11 cellular contexts compared by ENCODE assay signal in the genomic region with DNA sequence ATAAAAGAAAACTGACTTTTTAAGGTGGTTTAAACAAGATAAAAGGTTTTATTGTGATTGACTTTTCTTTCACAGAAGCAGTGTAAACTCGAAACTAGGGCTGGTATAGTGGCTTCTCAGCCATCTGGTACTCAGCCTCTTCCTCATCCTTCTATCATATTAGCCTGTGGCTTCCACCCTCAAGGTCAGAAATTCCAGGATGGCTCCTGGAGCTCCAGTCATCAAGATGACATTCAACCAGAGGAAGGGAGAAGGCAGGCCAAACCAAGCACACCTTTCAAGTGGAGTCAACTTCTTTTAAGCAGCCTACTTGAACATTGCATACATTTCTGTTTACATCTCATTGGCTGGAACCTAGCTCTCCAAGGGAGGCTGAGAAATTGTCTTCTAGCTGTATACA. TPM values are rescaled to one million over a fixed set of nuclear protein-coding genes. Genes with fewer than 3 reads are reported as not detected.
DNase-seq lines count a peak whose midpoint lies in the region; ATAC-seq and TF ChIP-seq lines count a peak whose summit lies in the region.
"Had no signal": no experiment of that assay in that cellular context is flagged by ENCODE, and none has a peak within 500 bp of the region (broad histone marks: within the 10 kb centered on the region; RNA-seq: fewer than 3 reads in every experiment).

No MANE protein-coding gene starts in this region.

- no peak for TF ChIP-seq CTCF in dorsolateral prefrontal cortex (IDR thresholded peaks at IDR 0.05 in 54 of 56, conservative IDR thresholded peaks at IDR 0.05 in 2 of 56; ENCODE audit: low read depth in 1 of 56, partially characterized antibody in 56 of 56)
- no peak for TF ChIP-seq CTCF in osteocyte (IDR thresholded peaks at IDR 0.05)
- no peak for TF ChIP-seq CTCF in Caco-2 (IDR thresholded peaks at IDR 0.05; ENCODE audit: insufficient read depth in 1 of 2, low read depth in 1 of 2, low read length in 1 of 2, severe bottlenecking in 1 of 2, unreplicated experiment in 1 of 2)

- peaks cover 2% of the 10 kb centered on the region for H3K36me3 Mint-ChIP-seq in IgD-negative memory B cell
- H3K36me3 Mint-ChIP-seq in osteocyte (ENCODE audit: unreplicated experiment) = peaks cover 2% of the 10 kb centered on the region
- no peaks in the 10 kb centered on the region for H3K36me3 Mint-ChIP-seq in Caco-2 (ENCODE audit: insufficient read depth, unreplicated experiment)

- H3K4me1 ChIP-seq in ACC112 (ENCODE audit: control insufficient read depth, insufficient read depth, low read length, unreplicated experiment) = peaks cover 39% of the 10 kb centered on the region
- H3K4me1 ChIP-seq in Caco-2 = peaks cover 16% of the 10 kb centered on the region

- intact Hi-C loops in dorsolateral prefrontal cortex (cut with DNase I) = loop anchor here in 1 of 2 donors (5.0 kb wide), 1 partner anchor 276 kb away; no protein-coding TSS in a partner anchor
- intact Hi-C loops in Caco-2 (cut with micrococcal nuclease; ENCODE audit: unreplicated experiment) = no loop called here

- H3K27me3 Mint-ChIP-seq in IgD-negative memory B cell (no peaks in the 10 kb centered on the region), osteocyte (ENCODE audit: unreplicated experiment) (no peaks in the 10 kb centered on the region), Caco-2 (ENCODE audit: insufficient read depth, unreplicated experiment) (no peaks in the 10 kb centered on the region)

- POLR2A ChIA-PET in HEK293T (lab: Yijun Ruan, JAX) (interaction anchor here (0.6 to 3.3 kb wide), 5 partner anchors 10 to 272 kb away, joined by 3 to 34 read pairs (median 4); partner anchors contain the start of gene TLNRD1), Caco-2 (lab: Charles Lee) (no interaction called here)

- H3K4me1 Mint-ChIP-seq in IgD-negative memory B cell (peaks cover 31 to 43% (median 31%) of the 10 kb centered on the region in 3 donors), osteocyte (ENCODE audit: unreplicated experiment) (peaks cover 43% of the 10 kb centered on the region), Caco-2 (ENCODE audit: low read depth, unreplicated experiment) (peaks cover 15% of the 10 kb centered on the region)

- DNase-seq in dorsolateral prefrontal cortex = no peak
- DNase-seq in osteocyte (ENCODE audit: extremely low spot score, unreplicated experiment) = no peak
- DNase-seq in HEK293T (ENCODE audit: extremely low spot score) = no peak
- DNase-seq in NCI-H69 (lab: John Stamatoyannopoulos, UW) = no peak
- DNase-seq in Caco-2 = no peak
- DNase-seq: activated CD8-positive, alpha-beta memory T cell treated with anti-CD3 and anti-CD28 coated beads, Interleukin-2, amount 50 U/mL, for 48 hours; NCI-H510A treated with DMSO at 0.1 percent for 48 hours had no signal

- H3K4me3 ChIP-seq in ACC112 (ENCODE audit: low read depth, low read length) = peak overlapping the region; percentile 73
- peak overlapping the region in 18 of 59 donors; percentile 7 to 95 (median 92) for H3K4me3 ChIP-seq in dorsolateral prefrontal cortex
- no peak overlapping the region for H3K4me3 ChIP-seq in Caco-2 (ENCODE audit: low read depth, low read length)

- no peaks in the 10 kb centered on the region for H3K27me3 ChIP-seq in ACC112 (ENCODE audit: insufficient read depth, low read length)
- no peaks in the 10 kb centered on the region for H3K27me3 ChIP-seq in dorsolateral prefrontal cortex
- no peaks in the 10 kb centered on the region for H3K27me3 ChIP-seq in Caco-2 (replicated peaks; ENCODE audit: control insufficient read depth, insufficient read depth, low read length)

- no peaks in the 10 kb centered on the region for H3K9me3 ChIP-seq in Caco-2

- H3K27ac Mint-ChIP-seq in IgD-negative memory B cell (peak overlapping the region in 1 of 3 donors; percentile 29), osteocyte (ENCODE audit: unreplicated experiment) (peak overlapping the region; percentile 7), Caco-2 (ENCODE audit: unreplicated experiment) (no peak overlapping the region)

- H3K79me2 ChIP-seq in ACC112 (ENCODE audit: control insufficient read depth, insufficient read depth, low read length, unreplicated experiment) = peaks cover 34% of the 10 kb centered on the region

- CTCF ChIA-PET in HEK293T (lab: Yijun Ruan, JAX) (interaction anchor here (0.7 to 3.0 kb wide), 4 partner anchors 11 to 275 kb away, joined by 3 to 14 read pairs (median 4); no protein-coding TSS in a partner anchor), Caco-2 (lab: Charles Lee) (no interaction called here)

- H3K4me3 Mint-ChIP-seq in IgD-negative memory B cell (peak overlapping the region in 3 of 4 donors; percentile 47 to 96 (median 87)), osteocyte (ENCODE audit: unreplicated experiment) (no peak overlapping the region), Caco-2 (ENCODE audit: unreplicated experiment) (no peak overlapping the region)

- peak overlapping the region; percentile 80 for H3K27ac ChIP-seq in ACC112 (ENCODE audit: low read depth, low read length)
- peak overlapping the region; percentile 42 to 96 (median 90) for H3K27ac ChIP-seq in dorsolateral prefrontal cortex
- H3K27ac ChIP-seq: C4-2B had no signal

- H3K9me3 Mint-ChIP-seq in IgD-negative memory B cell = no peaks in the 10 kb centered on the region
- H3K9me3 Mint-ChIP-seq in osteocyte (ENCODE audit: unreplicated experiment) = no peaks in the 10 kb centered on the region
- no peaks in the 10 kb centered on the region for H3K9me3 Mint-ChIP-seq in Caco-2 (ENCODE audit: unreplicated experiment)

- peak overlapping the region; percentile 88 for H2AFZ ChIP-seq in ACC112 (ENCODE audit: low read length, unreplicated experiment)

- no peaks in the 10 kb centered on the region for H3K36me3 ChIP-seq in ACC112 (ENCODE audit: insufficient read depth, low read length)
- H3K36me3 ChIP-seq in Caco-2 (ENCODE audit: control insufficient read depth, insufficient read depth, low read length) = no peaks in the 10 kb centered on the region

- no TSS peak for BruUV-seq in Caco-2 (replicated peaks; lab: Mats Ljungman, UMichigan)

- no peak for ATAC-seq in HG03280 (IDR thresholded peaks at IDR 0.05; ENCODE audit: unreplicated experiment)

TF ChIP-seq in HEK293T, 16 proteins besides CTCF, POLR2A, EP300 and RAD21:
- TF ChIP-seq FOXK2 (IDR thresholded peaks at IDR 0.05) = no peak
- no peak for TF ChIP-seq FOXM1 (IDR thresholded peaks at IDR 0.05; ENCODE audit: borderline replicate concordance)
- TF ChIP-seq L3MBTL2 (conservative IDR thresholded peaks at IDR 0.05) = no peak
- no peak for TF ChIP-seq CTBP1 (IDR thresholded peaks at IDR 0.05; ENCODE audit: borderline replicate concordance)
- TF ChIP-seq SP1 (IDR thresholded peaks at IDR 0.05) = no peak
- no peak for TF ChIP-seq ELF4 (IDR thresholded peaks at IDR 0.05)
- no peak for TF ChIP-seq NFRKB (IDR thresholded peaks at IDR 0.05)
- TF ChIP-seq HDGF (IDR thresholded peaks at IDR 0.05; ENCODE audit: borderline replicate concordance) = no peak
- TF ChIP-seq ARNT (IDR thresholded peaks at IDR 0.05) = no peak
- no peak for TF ChIP-seq LEF1 (IDR thresholded peaks at IDR 0.05; ENCODE audit: borderline replicate concordance)
- TF ChIP-seq PKNOX1 (IDR thresholded peaks at IDR 0.05) = no peak
- TF ChIP-seq TARDBP (IDR thresholded peaks at IDR 0.05) = no peak
- no peak for TF ChIP-seq SUZ12 (IDR thresholded peaks at IDR 0.05)

RNA-seq across cellular contexts. Expression of gene MESD, which starts 1.3 kb away (rescaled TPM):
- polyA plus RNA-seq in IgD-negative memory B cell = 21.9 TPM
- 10 to 100 TPM; 16.9 to 41.5 (median 21.8) TPM for total RNA-seq in dorsolateral prefrontal cortex
- 25.3 and 26.3 TPM in 2 replicates for total RNA-seq in osteocyte
- total RNA-seq in Caco-2 (2022) = 29.2 and 30.3 TPM in 2 replicates

RNA-seq across cellular contexts. Expression of gene TLNRD1, which starts 9.8 kb away (rescaled TPM):
- polyA plus RNA-seq in IgD-negative memory B cell = 4.6 TPM
- 10 to 100 TPM; 10.3 to 20.4 (median 16.1) TPM for total RNA-seq in dorsolateral prefrontal cortex
- 10.6 and 11.5 TPM in 2 replicates for total RNA-seq in osteocyte
- 13.7 and 13.8 TPM in 2 replicates for total RNA-seq in Caco-2 (2022)

Comparison
In these comparisons a context has a peak if more than half of its experiments do, and no peak if none do; other contexts are left out.
1. H3K4me3 Mint-ChIP-seq: peak in IgD-negative memory B cell (3 of 4); none in osteocyte (single experiment) and Caco-2 (single experiment).